In genomic region chr9:96938957-96939356, GRCh38 we compare ENCODE assay signal across 2 cellular contexts. TPM values are rescaled to one million over a fixed set of nuclear protein-coding genes. Genes with fewer than 3 reads are reported as not detected.
"Had no signal": no experiment of that assay in that cellular context is flagged by ENCODE, and none has a peak within 500 bp of the region (broad histone marks: within the 10 kb centered on the region; RNA-seq: fewer than 3 reads in every experiment).

No MANE protein-coding gene starts in this region.

RNA-seq across cellular contexts. Expression of gene NUTM2G, which starts 10.3 kb away (rescaled TPM):
- total RNA-seq: G401, GM12878 had no signal
